Comparison of ENCODE assay signal across 1 cellular context in the genomic region with DNA sequence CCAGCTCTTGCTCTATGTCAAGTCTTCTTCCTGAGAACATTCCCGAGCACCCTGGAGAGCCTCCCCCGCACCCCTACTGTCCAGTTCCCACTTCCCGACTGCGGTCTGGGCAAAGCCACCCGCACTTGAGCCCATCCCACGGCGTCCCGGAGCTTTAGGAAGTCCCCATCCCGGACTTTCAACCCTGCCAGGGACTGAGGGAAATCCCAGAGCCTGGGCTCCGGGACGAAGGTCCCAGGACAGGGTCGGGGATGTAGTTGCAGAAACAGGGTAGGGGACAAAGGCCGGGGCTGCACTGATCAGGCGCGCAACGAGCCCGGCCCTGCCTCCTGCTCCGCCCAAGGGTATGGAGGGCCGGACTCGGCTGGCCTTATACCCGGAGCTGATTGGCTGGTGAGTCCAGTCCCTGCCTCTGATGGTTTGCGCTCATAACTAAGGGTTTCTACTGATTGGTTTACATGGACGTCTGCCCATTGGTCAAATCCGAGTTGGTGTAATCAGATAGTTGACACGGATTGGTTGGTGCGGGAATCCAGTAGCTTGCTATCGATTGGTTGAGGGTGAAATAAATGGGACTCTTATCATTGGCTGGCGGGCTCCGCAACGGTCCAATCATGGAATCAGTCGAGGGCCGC.
TF ChIP-seq lines count a peak whose summit lies in the region.

No MANE protein-coding gene starts in this region.

TF ChIP-seq in HepG2, 621 proteins besides CTCF, POLR2A, EP300 and RAD21 (continues in another document):
- TF ChIP-seq ZMAT5 (CRISPR knock-in tag; IDR thresholded peaks at IDR 0.05; ENCODE audit: borderline replicate concordance, low read depth) (no peak), HNRNPK (IDR thresholded peaks at IDR 0.05; ENCODE audit: low read depth, low read length, poor library complexity, severe bottlenecking) (no peak), TRAFD1 (CRISPR knock-in tag; IDR thresholded peaks at IDR 0.05; ENCODE audit: borderline replicate concordance) (no peak; the same call in 1 of the 2 replicates), ZNF879 (CRISPR knock-in tag; IDR thresholded peaks at IDR 0.05) (no peak), ONECUT2 (CRISPR knock-in tag; IDR thresholded peaks at IDR 0.05) (peak; percentile 80), ELF1 (CRISPR knock-in tag; IDR thresholded peaks at IDR 0.05) (peak; percentile 65), IKZF1 (IDR thresholded peaks at IDR 0.05) (no peak), ZNF362 (CRISPR knock-in tag; IDR thresholded peaks at IDR 0.05; ENCODE audit: borderline replicate concordance) (no peak), RXRB (CRISPR knock-in tag; IDR thresholded peaks at IDR 0.05; ENCODE audit: borderline replicate concordance) (peak; percentile 78; the same call in 1 of the 2 replicates), ISL2 (CRISPR knock-in tag; IDR thresholded peaks at IDR 0.05) (no peak), NFYB (CRISPR knock-in tag; IDR thresholded peaks at IDR 0.05) (peak; percentile 95), HNF4A (CRISPR knock-in tag; IDR thresholded peaks at IDR 0.05) (peak; percentile 97), ZNF644 (CRISPR knock-in tag; IDR thresholded peaks at IDR 0.05; ENCODE audit: low read depth) (no peak), JUNB (CRISPR knock-in tag; IDR thresholded peaks at IDR 0.05; ENCODE audit: borderline replicate concordance) (no peak), U2AF1 (optimal IDR thresholded peaks at IDR 0.05; ENCODE audit: low read depth, low read length) (peak; percentile 32), HNF4G (IDR thresholded peaks at IDR 0.05; ENCODE audit: borderline replicate concordance, low read depth, low read length) (peak; percentile 94), HNF4G (CRISPR knock-in tag; IDR thresholded peaks at IDR 0.05; ENCODE audit: borderline replicate concordance, low read depth) (peak; percentile 94), ARNT2 (CRISPR knock-in tag; IDR thresholded peaks at IDR 0.05; ENCODE audit: low read depth) (no peak; the same call in 1 of the 2 replicates), ZNF563 (CRISPR knock-in tag; IDR thresholded peaks at IDR 0.05) (no peak; the same call in 1 of the 2 replicates), ZNF720 (CRISPR knock-in tag; IDR thresholded peaks at IDR 0.05) (no peak), ZNF543 (CRISPR knock-in tag; IDR thresholded peaks at IDR 0.05) (no peak), SATB2 (CRISPR knock-in tag; IDR thresholded peaks at IDR 0.05) (no peak), ZNF382 (CRISPR knock-in tag; IDR thresholded peaks at IDR 0.05; ENCODE audit: borderline replicate concordance) (no peak), TCF7 (IDR thresholded peaks at IDR 0.05; ENCODE audit: low read depth) (peak; percentile 32; the same call in 1 of the 2 replicates), PAWR (CRISPR knock-in tag; IDR thresholded peaks at IDR 0.05; ENCODE audit: borderline replicate concordance) (no peak), PTBP1 (IDR thresholded peaks at IDR 0.05; ENCODE audit: low read depth, low read length, poor library complexity, severe bottlenecking) (no peak), GLI4 (CRISPR knock-in tag; IDR thresholded peaks at IDR 0.05; ENCODE audit: borderline replicate concordance) (0 out of 2 replicates have a peak, but pooled peaks have one; percentile 1), NFRKB (IDR thresholded peaks at IDR 0.05) (no peak), RXRA (CRISPR knock-in tag; IDR thresholded peaks at IDR 0.05) (peak; percentile 81), ZNF703 (CRISPR knock-in tag; IDR thresholded peaks at IDR 0.05; ENCODE audit: borderline replicate concordance) (no peak), ZBTB21 (CRISPR knock-in tag; IDR thresholded peaks at IDR 0.05) (no peak), FOSL1 (CRISPR knock-in tag; IDR thresholded peaks at IDR 0.05; ENCODE audit: borderline replicate concordance) (no peak), RFX5 (IDR thresholded peaks at IDR 0.05; ENCODE audit: low read depth, low read length) (peak; percentile 75), SKI (IDR thresholded peaks at IDR 0.05; ENCODE audit: partially characterized antibody) (no peak), AKAP8 (CRISPR knock-in tag; IDR thresholded peaks at IDR 0.05) (no peak), TBX2 (CRISPR knock-in tag; IDR thresholded peaks at IDR 0.05; ENCODE audit: borderline replicate concordance) (peak; percentile 72), CBFB (CRISPR knock-in tag; IDR thresholded peaks at IDR 0.05) (no peak), ZC3H13 (CRISPR knock-in tag; IDR thresholded peaks at IDR 0.05) (peak; percentile 18; the same call in 1 of the 2 replicates), HNRNPLL (IDR thresholded peaks at IDR 0.05; ENCODE audit: low read depth, low read length, poor library complexity, severe bottlenecking) (peak; percentile 57), ZNF878 (CRISPR knock-in tag; IDR thresholded peaks at IDR 0.05) (no peak), ZNF3 (CRISPR knock-in tag; IDR thresholded peaks at IDR 0.05) (no peak), ZNF781 (CRISPR knock-in tag; IDR thresholded peaks at IDR 0.05; ENCODE audit: borderline replicate concordance, not compliant biosample characterization) (peak; percentile 22), HMGXB4 (CRISPR knock-in tag; IDR thresholded peaks at IDR 0.05; ENCODE audit: borderline replicate concordance in 1 of 2, low read depth in 1 of 2) (0 out of 4 replicates have a peak, but pooled peaks of 1 of the 2 experiments have one; percentile 37)
- TF ChIP-seq, protein P1, sequence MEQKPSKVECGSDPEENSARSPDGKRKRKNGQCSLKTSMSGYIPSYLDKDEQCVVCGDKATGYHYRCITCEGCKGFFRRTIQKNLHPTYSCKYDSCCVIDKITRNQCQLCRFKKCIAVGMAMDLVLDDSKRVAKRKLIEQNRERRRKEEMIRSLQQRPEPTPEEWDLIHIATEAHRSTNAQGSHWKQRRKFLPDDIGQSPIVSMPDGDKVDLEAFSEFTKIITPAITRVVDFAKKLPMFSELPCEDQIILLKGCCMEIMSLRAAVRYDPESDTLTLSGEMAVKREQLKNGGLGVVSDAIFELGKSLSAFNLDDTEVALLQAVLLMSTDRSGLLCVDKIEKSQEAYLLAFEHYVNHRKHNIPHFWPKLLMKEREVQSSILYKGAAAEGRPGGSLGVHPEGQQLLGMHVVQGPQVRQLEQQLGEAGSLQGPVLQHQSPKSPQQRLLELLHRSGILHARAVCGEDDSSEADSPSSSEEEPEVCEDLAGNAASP (CRISPR knock-in tag; IDR thresholded peaks at IDR 0.05; ENCODE audit: borderline replicate concordance), result no peak; the same call in 1 of the 2 replicates
- TF ChIP-seq, protein P2, sequence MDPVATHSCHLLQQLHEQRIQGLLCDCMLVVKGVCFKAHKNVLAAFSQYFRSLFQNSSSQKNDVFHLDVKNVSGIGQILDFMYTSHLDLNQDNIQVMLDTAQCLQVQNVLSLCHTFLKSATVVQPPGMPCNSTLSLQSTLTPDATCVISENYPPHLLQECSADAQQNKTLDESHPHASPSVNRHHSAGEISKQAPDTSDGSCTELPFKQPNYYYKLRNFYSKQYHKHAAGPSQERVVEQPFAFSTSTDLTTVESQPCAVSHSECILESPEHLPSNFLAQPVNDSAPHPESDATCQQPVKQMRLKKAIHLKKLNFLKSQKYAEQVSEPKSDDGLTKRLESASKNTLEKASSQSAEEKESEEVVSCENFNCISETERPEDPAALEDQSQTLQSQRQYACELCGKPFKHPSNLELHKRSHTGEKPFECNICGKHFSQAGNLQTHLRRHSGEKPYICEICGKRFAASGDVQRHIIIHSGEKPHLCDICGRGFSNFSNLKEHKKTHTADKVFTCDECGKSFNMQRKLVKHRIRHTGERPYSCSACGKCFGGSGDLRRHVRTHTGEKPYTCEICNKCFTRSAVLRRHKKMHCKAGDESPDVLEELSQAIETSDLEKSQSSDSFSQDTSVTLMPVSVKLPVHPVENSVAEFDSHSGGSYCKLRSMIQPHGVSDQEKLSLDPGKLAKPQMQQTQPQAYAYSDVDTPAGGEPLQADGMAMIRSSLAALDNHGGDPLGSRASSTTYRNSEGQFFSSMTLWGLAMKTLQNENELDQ (CRISPR knock-in tag; IDR thresholded peaks at IDR 0.05; ENCODE audit: borderline replicate concordance), result no peak
- TF ChIP-seq, protein P3, sequence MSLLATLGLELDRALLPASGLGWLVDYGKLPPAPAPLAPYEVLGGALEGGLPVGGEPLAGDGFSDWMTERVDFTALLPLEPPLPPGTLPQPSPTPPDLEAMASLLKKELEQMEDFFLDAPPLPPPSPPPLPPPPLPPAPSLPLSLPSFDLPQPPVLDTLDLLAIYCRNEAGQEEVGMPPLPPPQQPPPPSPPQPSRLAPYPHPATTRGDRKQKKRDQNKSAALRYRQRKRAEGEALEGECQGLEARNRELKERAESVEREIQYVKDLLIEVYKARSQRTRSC (CRISPR knock-in tag; IDR thresholded peaks at IDR 0.05; ENCODE audit: low read depth), result no peak
- TF ChIP-seq, protein P4, sequence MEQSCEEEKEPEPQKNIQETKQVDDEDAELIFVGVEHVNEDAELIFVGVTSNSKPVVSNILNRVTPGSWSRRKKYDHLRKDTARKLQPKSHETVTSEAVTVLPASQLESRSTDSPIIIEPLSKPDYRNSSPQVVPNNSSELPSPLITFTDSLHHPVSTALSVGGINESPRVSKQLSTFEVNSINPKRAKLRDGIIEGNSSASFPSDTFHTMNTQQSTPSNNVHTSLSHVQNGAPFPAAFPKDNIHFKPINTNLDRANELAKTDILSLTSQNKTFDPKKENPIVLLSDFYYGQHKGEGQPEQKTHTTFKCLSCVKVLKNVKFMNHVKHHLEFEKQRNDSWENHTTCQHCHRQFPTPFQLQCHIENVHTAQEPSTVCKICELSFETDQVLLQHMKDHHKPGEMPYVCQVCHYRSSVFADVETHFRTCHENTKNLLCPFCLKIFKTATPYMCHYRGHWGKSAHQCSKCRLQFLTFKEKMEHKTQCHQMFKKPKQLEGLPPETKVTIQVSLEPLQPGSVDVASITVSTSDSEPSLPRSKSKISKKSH (CRISPR knock-in tag; IDR thresholded peaks at IDR 0.05; ENCODE audit: borderline replicate concordance), result no peak; the same call in 1 of the 2 replicates
- TF ChIP-seq, protein P5, sequence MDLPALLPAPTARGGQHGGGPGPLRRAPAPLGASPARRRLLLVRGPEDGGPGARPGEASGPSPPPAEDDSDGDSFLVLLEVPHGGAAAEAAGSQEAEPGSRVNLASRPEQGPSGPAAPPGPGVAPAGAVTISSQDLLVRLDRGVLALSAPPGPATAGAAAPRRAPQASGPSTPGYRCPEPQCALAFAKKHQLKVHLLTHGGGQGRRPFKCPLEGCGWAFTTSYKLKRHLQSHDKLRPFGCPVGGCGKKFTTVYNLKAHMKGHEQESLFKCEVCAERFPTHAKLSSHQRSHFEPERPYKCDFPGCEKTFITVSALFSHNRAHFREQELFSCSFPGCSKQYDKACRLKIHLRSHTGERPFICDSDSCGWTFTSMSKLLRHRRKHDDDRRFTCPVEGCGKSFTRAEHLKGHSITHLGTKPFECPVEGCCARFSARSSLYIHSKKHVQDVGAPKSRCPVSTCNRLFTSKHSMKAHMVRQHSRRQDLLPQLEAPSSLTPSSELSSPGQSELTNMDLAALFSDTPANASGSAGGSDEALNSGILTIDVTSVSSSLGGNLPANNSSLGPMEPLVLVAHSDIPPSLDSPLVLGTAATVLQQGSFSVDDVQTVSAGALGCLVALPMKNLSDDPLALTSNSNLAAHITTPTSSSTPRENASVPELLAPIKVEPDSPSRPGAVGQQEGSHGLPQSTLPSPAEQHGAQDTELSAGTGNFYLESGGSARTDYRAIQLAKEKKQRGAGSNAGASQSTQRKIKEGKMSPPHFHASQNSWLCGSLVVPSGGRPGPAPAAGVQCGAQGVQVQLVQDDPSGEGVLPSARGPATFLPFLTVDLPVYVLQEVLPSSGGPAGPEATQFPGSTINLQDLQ (CRISPR knock-in tag; IDR thresholded peaks at IDR 0.05), result no peak
